30 cellular contexts compared by ENCODE assay signal in genomic region chr6:62904687-62905086, GRCh38.
"Had no signal": no experiment of that assay in that cellular context is flagged by ENCODE, and none has a peak within 500 bp of the region (broad histone marks: within the 10 kb centered on the region; RNA-seq: fewer than 3 reads in every experiment).

No MANE protein-coding gene starts in this region.

- H3K4me3 Mint-ChIP-seq: activated CD4-positive, alpha-beta memory T cell treated with anti-CD3 and anti-CD28 coated beads, Interleukin-2, amount 10 ng/mL, durations not matched to agents 7 days and 5 days; activated CD4-positive, alpha-beta T cell treated with anti-CD3 and anti-CD28 coated beads, Interleukin-2, amount 10 ng/mL, durations not matched to agents 7 days and 5 days; activated T-cell treated with anti-CD3 and anti-CD28 coated beads, Interleukin-2, amount 50 U/mL, for 24 hours; nephron progenitor cell; type B pancreatic cell had no signal

- H3K27ac ChIP-seq: brain microvascular endothelial cell, coronary artery, dorsolateral prefrontal cortex, gastrocnemius medialis, left ventricle myocardium inferior, ovary, prostate gland, skin epidermis, thoracic aorta, uterus, WERI-Rb-1 had no signal

- H3K27me3 ChIP-seq: brain microvascular endothelial cell, gastrocnemius medialis, ovary, uterus had no signal

- ATAC-seq: gastrocnemius medialis; sciatic nerve; stimulated activated naive CD8-positive, alpha-beta T cell treated with anti-CD3 and anti-CD28 coated beads, Interleukin-15, Interleukin-2, amounts not matched to agents 100 U/mL and 50 U/mL, for 24 hours had no signal

- H3K4me1 Mint-ChIP-seq: activated CD4-positive, alpha-beta memory T cell treated with anti-CD3 and anti-CD28 coated beads, Interleukin-2, amount 10 ng/mL, durations not matched to agents 7 days and 5 days; activated CD4-positive, alpha-beta T cell treated with anti-CD3 and anti-CD28 coated beads, Interleukin-2, amount 10 ng/mL, durations not matched to agents 7 days and 5 days; nephron progenitor cell had no signal

- H3K27me3 Mint-ChIP-seq: activated CD4-positive, alpha-beta memory T cell treated with anti-CD3 and anti-CD28 coated beads, Interleukin-2, amount 10 ng/mL, durations not matched to agents 7 days and 5 days; activated CD4-positive, alpha-beta T cell treated with anti-CD3 and anti-CD28 coated beads, Interleukin-2, amount 10 ng/mL, durations not matched to agents 7 days and 5 days; activated T-cell treated with anti-CD3 and anti-CD28 coated beads, Interleukin-2, amount 50 U/mL, for 24 hours; type B pancreatic cell had no signal

- H3K36me3 ChIP-seq: brain microvascular endothelial cell, gastrocnemius medialis, left ventricle myocardium inferior, ovary, prostate gland, thoracic aorta, uterus, WERI-Rb-1 had no signal

- H3K27ac Mint-ChIP-seq: activated CD4-positive, alpha-beta memory T cell treated with anti-CD3 and anti-CD28 coated beads, Interleukin-2, amount 10 ng/mL, durations not matched to agents 7 days and 5 days; activated CD4-positive, alpha-beta T cell treated with anti-CD3 and anti-CD28 coated beads, Interleukin-2, amount 10 ng/mL, durations not matched to agents 7 days and 5 days; activated T-cell treated with anti-CD3 and anti-CD28 coated beads, Interleukin-2, amount 50 U/mL, for 24 hours; type B pancreatic cell had no signal

- H3K4me3 ChIP-seq: coronary artery, dorsolateral prefrontal cortex, gastrocnemius medialis, left ventricle myocardium inferior, ovary, prostate gland, skin epidermis, thoracic aorta, uterus had no signal

- H3K9me3 ChIP-seq: gastrocnemius medialis, left ventricle myocardium inferior, ovary, prostate gland, thoracic aorta, uterus had no signal

- H3K36me3 Mint-ChIP-seq: type B pancreatic cell had no signal

- H3K4me1 ChIP-seq: gastrocnemius medialis, left ventricle myocardium inferior, prostate gland, uterus had no signal

- DNase-seq: activated CD4-positive, alpha-beta memory T cell treated with anti-CD3 and anti-CD28 coated beads, Interleukin-2, amount 10 ng/mL, durations not matched to agents 7 days and 5 days; activated CD4-positive, alpha-beta T cell treated with anti-CD3 and anti-CD28 coated beads, Interleukin-2, amount 10 ng/mL, durations not matched to agents 7 days and 5 days; activated CD4-positive, CD25-positive, alpha-beta regulatory T cell treated with anti-CD3 and anti-CD28 coated beads, Interleukin-2, amount 50 U/mL, for 72 hours; activated CD8-positive, alpha-beta memory T cell treated with anti-CD3 and anti-CD28 coated beads, Interleukin-2, amount 50 U/mL, for 48 hours; activated gamma-delta T cell; activated naive CD4-positive, alpha-beta T cell treated with anti-CD3 and anti-CD28 coated beads, Interleukin-2, amount 50 U/mL, for 16 hours; activated T-cell treated with anti-CD3 and anti-CD28 coated beads, Interleukin-2, amount 50 U/mL, for 24 hours; amniotic stem cell; brain microvascular endothelial cell; dorsolateral prefrontal cortex; effector memory CD4-positive, alpha-beta T cell; erythroblast; gastrocnemius medialis; glutamatergic neuron; left ventricle myocardium inferior; nephron progenitor cell; ovary; retina; stimulated activated CD4-positive, alpha-beta T cell treated with anti-CD3 and anti-CD28 coated beads, Interleukin-12 subunit alpha, Interleukin-12 subunit beta, amount 100 ng/mL, for 4 hours; stimulated activated CD4-positive, alpha-beta T cell treated with anti-CD3 and anti-CD28 coated beads, Interleukin-4, amount 100 ng/mL, for 1 hour; stimulated activated naive CD8-positive, alpha-beta T cell treated with anti-CD3 and anti-CD28 coated beads, Interleukin-15, Interleukin-2, amounts not matched to agents 100 U/mL and 50 U/mL, for 24 hours; T-helper 9 cell; uterus; WERI-Rb-1 had no signal

- H3K9me3 Mint-ChIP-seq: nephron progenitor cell, type B pancreatic cell had no signal
